8 cellular contexts compared by ENCODE assay signal in the genomic region with DNA sequence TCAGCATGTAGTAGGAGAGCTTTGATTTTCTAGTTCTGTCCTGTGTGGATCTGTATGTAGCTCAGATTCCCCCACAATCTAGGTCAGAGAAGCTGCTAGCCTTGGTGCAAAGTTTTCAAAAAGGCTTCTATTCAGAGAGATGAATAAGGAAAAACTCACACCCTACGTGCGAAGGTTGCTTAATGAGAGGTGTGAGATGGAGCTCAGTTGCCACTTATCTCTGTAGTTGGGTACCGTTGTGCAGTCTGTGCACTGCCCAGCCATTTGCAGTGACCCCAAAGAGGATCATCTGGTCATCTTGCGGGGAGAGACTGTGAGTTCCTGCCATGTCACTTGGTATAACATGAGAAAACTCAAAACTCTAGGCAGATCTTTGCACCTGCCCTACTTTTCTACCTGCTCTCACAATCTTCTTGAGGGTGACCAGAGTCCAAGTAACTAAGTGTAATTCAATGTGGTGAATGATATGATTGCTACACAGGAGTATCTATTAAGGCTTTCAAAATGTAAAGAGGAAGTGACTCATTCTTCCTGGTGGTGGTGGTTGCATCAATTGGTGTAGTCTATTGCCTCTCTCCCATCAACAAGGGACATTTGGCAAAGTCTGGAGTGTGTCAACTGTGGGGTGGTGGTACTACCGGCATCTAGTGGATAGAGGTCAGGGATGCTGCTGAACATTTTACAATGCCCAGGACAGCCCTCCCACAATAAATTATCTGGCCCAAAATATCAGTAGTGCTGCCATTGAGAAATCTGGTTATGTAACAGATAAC.
DNase-seq lines count a peak whose midpoint lies in the region; ATAC-seq and TF ChIP-seq lines count a peak whose summit lies in the region.

No MANE protein-coding gene starts in this region.

- no peak overlapping the region for H3K4me3 ChIP-seq in GM12865 (ENCODE audit: low read depth, low read length)
- H3K4me3 ChIP-seq in epithelial cell of proximal tubule (ENCODE audit: low read depth, low read length), result no peak overlapping the region

- ATAC-seq in HG03095 (IDR thresholded peaks at IDR 0.05; ENCODE audit: unreplicated experiment) (peak; percentile 57), sciatic nerve (peak; percentile 38), HG03280 (IDR thresholded peaks at IDR 0.05; ENCODE audit: unreplicated experiment) (no peak)

- in situ Hi-C loops in GM13976 (cut with MboI; ENCODE audit: low sequenced_read_pairs, unreplicated experiment), result loop anchor here (25.0 kb wide), 1 partner anchor 549 kb away; no protein-coding TSS in a partner anchor

- TF ChIP-seq CTCF in GM12865 (IDR thresholded peaks at IDR 0.05; ENCODE audit: insufficient read depth, low read depth, low read length, missing control alignments) (no peak), epithelial cell of proximal tubule (conservative IDR thresholded peaks at IDR 0.05; ENCODE audit: low read depth, low read length) (peak; percentile 14), GM13976 (IDR thresholded peaks at IDR 0.05; ENCODE audit: borderline replicate concordance, control extremely low read depth, extremely low read depth, insufficient read depth, missing control alignments) (no peak)

- intact Hi-C loops in sciatic nerve (cut with DNase I), result no loop called here

- peak; percentile 37 for DNase-seq in GM12865 (ENCODE audit: low read depth)
- DNase-seq in T-helper 22 cell (ENCODE audit: low read depth), result peak; percentile 11
- no peak for DNase-seq in epithelial cell of proximal tubule (ENCODE audit: low read depth)
- DNase-seq in sciatic nerve (ENCODE audit: low spot score), result no peak
- DNase-seq in retina, result no peak
- DNase-seq in GM13976 (ENCODE audit: low spot score), result no peak

Comparison
In these comparisons a context has a peak if more than half of its experiments do, and no peak if none do; other contexts are left out.
1. DNase-seq: peak in GM12865 (single experiment) and T-helper 22 cell (single experiment); none in epithelial cell of proximal tubule (single experiment), sciatic nerve (single experiment), retina (single experiment) and GM13976 (single experiment).